Comparison of ENCODE assay signal across 11 cellular contexts in genomic region chr10:119116326-119116951, GRCh38.
"Had no signal": no experiment of that assay in that cellular context is flagged by ENCODE, and none has a peak within 500 bp of the region (broad histone marks: within the 10 kb centered on the region; RNA-seq: fewer than 3 reads in every experiment).

No MANE protein-coding gene starts in this region.

- H3K4me1 ChIP-seq: ascending aorta, prostate gland, thyroid gland had no signal

- H3K36me3 ChIP-seq: prostate gland had no signal

- H3K27me3 ChIP-seq: ascending aorta, thyroid gland had no signal

- H3K27ac ChIP-seq: ascending aorta, prostate gland, thyroid gland had no signal

- H3K9me3 ChIP-seq: ascending aorta, prostate gland, thyroid gland had no signal

- DNase-seq: activated CD4-positive, alpha-beta memory T cell treated with anti-CD3 and anti-CD28 coated beads, Interleukin-2, amount 10 ng/mL, durations not matched to agents 7 days and 5 days; activated CD4-positive, alpha-beta T cell treated with anti-CD3 and anti-CD28 coated beads for 36 hours; activated naive CD8-positive, alpha-beta T cell treated with anti-CD3 and anti-CD28 coated beads, Interleukin-2, amount 10 ng/mL, durations not matched to agents 7 days and 5 days; hypothalamus; nephron progenitor cell; stimulated activated CD4-positive, alpha-beta T cell treated with anti-CD3 and anti-CD28 coated beads, Interleukin-12 subunit alpha, Interleukin-12 subunit beta, amount 100 ng/mL, for 4 hours; stimulated activated CD4-positive, alpha-beta T cell treated with anti-CD3 and anti-CD28 coated beads, Interleukin-2, amount 100 ng/mL, for 24 hours; T-helper 17 cell; thyroid gland had no signal

- H3K4me3 ChIP-seq: ascending aorta, prostate gland, thyroid gland had no signal
